Comparison of ENCODE assay signal across 8 cellular contexts in the genomic region with DNA sequence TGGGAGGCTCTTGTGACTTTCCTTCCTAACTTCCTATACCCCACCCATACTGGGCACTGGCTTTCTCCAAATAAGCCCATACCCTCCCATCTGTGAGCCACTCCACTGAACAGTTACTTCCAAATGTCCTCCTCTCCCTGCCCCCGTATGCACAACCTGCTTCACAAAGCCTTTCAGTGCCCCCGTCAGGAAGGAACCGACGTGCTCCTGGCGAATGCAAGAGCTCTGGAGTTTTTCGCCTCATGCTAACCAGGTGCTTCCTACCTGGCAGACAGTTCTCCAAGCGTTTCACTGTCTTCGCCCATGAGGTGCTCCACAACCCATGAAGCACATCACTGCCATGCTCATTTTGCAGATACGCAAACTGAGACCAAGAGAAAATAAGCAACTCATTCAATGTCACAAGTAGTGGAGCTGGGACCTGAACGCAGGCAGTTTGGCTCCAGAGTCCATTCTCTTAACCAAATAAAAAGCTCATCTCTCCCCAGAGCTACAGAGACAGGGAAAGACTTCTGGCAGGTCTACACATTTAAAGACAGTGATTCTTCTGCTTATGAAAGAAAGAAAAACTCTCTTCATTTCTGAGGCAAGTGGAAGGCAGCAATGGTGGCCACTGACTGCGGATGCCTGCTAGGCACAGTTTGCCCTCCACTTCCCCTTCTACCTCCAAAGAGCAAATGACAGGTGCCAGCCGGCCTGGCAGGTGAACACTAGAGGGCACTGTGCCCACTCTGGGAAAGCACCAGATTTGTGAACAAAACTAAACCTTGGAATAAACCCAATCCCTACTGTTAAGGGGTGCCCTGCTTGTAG. TPM values are rescaled to one million over a fixed set of nuclear protein-coding genes. Genes with fewer than 3 reads are reported as not detected.
DNase-seq lines count a peak whose midpoint lies in the region; ATAC-seq and TF ChIP-seq lines count a peak whose summit lies in the region.

No MANE protein-coding gene starts in this region.

- no peak for ATAC-seq in HG02678 (IDR thresholded peaks at IDR 0.05; ENCODE audit: unreplicated experiment)

- peak; percentile 56 for DNase-seq in A172 (ENCODE audit: low spot score)
- DNase-seq in NCI-H2171 (lab: John Stamatoyannopoulos, UW) = peak; percentile 66
- peak; percentile 39 to 50 (median 47) for DNase-seq in activated CD4-positive, CD25-positive, alpha-beta regulatory T cell (lab: John Stamatoyannopoulos, UW)
- DNase-seq in cardiac fibroblast (ENCODE audit: low read depth in 2 of 2) = peak; percentile 56 to 58
- DNase-seq in lung microvascular endothelial cell (ENCODE audit: low read depth in 2 of 2) = peak; percentile 56 to 79
- peak; percentile 44 to 49 for DNase-seq in stimulated activated CD8-positive, alpha-beta memory T cell treated with anti-CD3 and anti-CD28 coated beads, Interleukin-7, amount 100 ng/mL, for 4 hours (ENCODE audit: low read depth in 2 of 2)

- no peak overlapping the region for H3K4me3 ChIP-seq in cardiac fibroblast (replicated peaks in 1 of 2; ENCODE audit: low read depth in 2 of 2, low read length in 2 of 2)

- peak; percentile 86 for TF ChIP-seq CTCF in GM12874 (IDR thresholded peaks at IDR 0.05; ENCODE audit: insufficient read depth, low read depth, low read length)
- peak; percentile 87 for TF ChIP-seq CTCF in cardiac fibroblast (IDR thresholded peaks at IDR 0.05; ENCODE audit: low read depth, low read length)

RNA-seq across cellular contexts. Expression of a gene that starts 23.8 kb away (rescaled TPM):
- total RNA-seq in A172 (2014; rRNA removed; shearing (Covaris generic)) = 31.6 and 38.1 TPM in 2 replicates
- total RNA-seq in lung microvascular endothelial cell = 193 and 276 TPM in 2 replicates

RNA-seq across cellular contexts. Expression of a gene that starts 44.7 kb away (rescaled TPM):
- total RNA-seq in A172 (2014; rRNA removed; shearing (Covaris generic)) = 11.4 and 19.4 TPM in 2 replicates
- 12.3 and 13.3 TPM in 2 replicates for total RNA-seq in lung microvascular endothelial cell

RNA-seq across cellular contexts. Expression of a gene that starts 54.5 kb away (rescaled TPM):
- total RNA-seq in A172 (2014; rRNA removed; shearing (Covaris generic)) = 33.8 and 49.7 TPM in 2 replicates
- total RNA-seq in lung microvascular endothelial cell = 69.7 and 103 TPM in 2 replicates

RNA-seq across cellular contexts. Expression of a gene that starts 59.2 kb away (rescaled TPM):
- not detected in 2 replicates for total RNA-seq in A172 (2014; rRNA removed; shearing (Covaris generic))
- not detected in 2 replicates for total RNA-seq in lung microvascular endothelial cell
